8 cellular contexts compared by ENCODE assay signal in the genomic region with DNA sequence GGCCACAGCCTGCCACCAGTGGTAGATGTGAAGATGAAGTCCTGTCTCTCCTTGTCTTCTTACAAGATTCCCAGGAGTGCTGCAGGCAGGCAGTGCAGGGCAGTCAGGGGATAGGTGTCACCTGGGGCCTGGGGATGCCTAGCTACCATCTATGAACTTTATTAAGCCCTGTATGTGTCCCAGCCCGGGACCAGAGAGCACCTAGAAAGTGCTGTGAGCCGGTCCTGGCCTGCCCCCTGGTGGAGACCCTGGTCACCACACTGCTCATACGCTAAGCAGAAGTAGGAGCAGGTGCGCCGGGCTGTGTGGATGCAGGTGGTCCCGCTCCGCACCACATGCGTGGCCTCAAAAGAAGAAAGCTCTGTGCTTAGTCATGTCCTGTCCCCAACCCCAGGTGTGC.
DNase-seq lines count a peak whose midpoint lies in the region; ATAC-seq and TF ChIP-seq lines count a peak whose summit lies in the region.
"Not testable (repeated sequence)": the region's sequence is repeated elsewhere in the genome, so short reads cannot be mapped to it uniquely, and the experiment has no call there.

No MANE protein-coding gene starts in this region.

- H3F3A ChIP-seq in PC-3 (ENCODE audit: low read length, unreplicated experiment), result not testable (repeated sequence)

- DNase-seq in G401 (ENCODE audit: low spot score) (peak; percentile 16), PC-3 (peak; percentile 47), hepatocyte (ENCODE audit: low spot score) (peak; percentile 33), posterior cingulate gyrus (peak in 6 of 10 donors; percentile 20 to 75 (median 29))
- DNase-seq in Jurkat, Clone E6-1 (ENCODE audit: low read depth, low spot score), result peak; percentile 15
- DNase-seq in activated T-cell treated with anti-CD3 and anti-CD28 coated beads, Interleukin-2, amount 50 U/mL, for 1 hour, result peak; percentile 29
- DNase-seq in chondrocyte (ENCODE audit: low spot score), result not testable (repeated sequence)
- DNase-seq in stimulated activated CD8-positive, alpha-beta memory T cell treated with anti-CD3 and anti-CD28 coated beads, Interleukin-7, amount 100 ng/mL, for 24 hours (ENCODE audit: low read depth), result peak; percentile 9

- not testable (repeated sequence) for BruUV-seq in PC-3 (replicated peaks; lab: Mats Ljungman, UMichigan)

- H3K4me3 Mint-ChIP-seq in chondrocyte (ENCODE audit: unreplicated experiment), result not testable (repeated sequence)

- not testable (repeated sequence) for H4K20me1 ChIP-seq in PC-3 (ENCODE audit: low read length); hepatocyte (ENCODE audit: insufficient read depth, poor library complexity, severe bottlenecking)

- CTCF ChIA-PET in PC-3 (lab: Charles Lee), result not testable (repeated sequence)

- not testable (repeated sequence) for H3K9me2 ChIP-seq in PC-3 (replicated peaks; ENCODE audit: low read length); hepatocyte (replicated peaks; ENCODE audit: insufficient read depth)

- not testable (repeated sequence) for H3K27me3 ChIP-seq in PC-3 (ENCODE audit: low read length); hepatocyte

- H3K27ac Mint-ChIP-seq in chondrocyte (ENCODE audit: unreplicated experiment), result not testable (repeated sequence)

- H3K9ac ChIP-seq in PC-3 (ENCODE audit: low read length), result not testable (repeated sequence)

- in situ Hi-C loops in G401 (cut with HindIII; ENCODE audit: low sequenced_read_pairs), result not testable (repeated sequence)

- H3K9me3 Mint-ChIP-seq in chondrocyte (ENCODE audit: low read depth), result not testable (repeated sequence)

- not testable (repeated sequence) for H3K36me3 Mint-ChIP-seq in chondrocyte (ENCODE audit: low read depth)

- TF ChIP-seq CTCF in PC-3 (conservative IDR thresholded peaks at IDR 0.05; ENCODE audit: low read depth, low read length), result peak; percentile 43
- peak; percentile 69 for TF ChIP-seq CTCF in chondrocyte (IDR thresholded peaks at IDR 0.05)
- TF ChIP-seq CTCF in hepatocyte (IDR thresholded peaks at IDR 0.05; ENCODE audit: poor library complexity), result peak; percentile 41

- H3K4me1 ChIP-seq in PC-3 (ENCODE audit: insufficient read depth, low read length); hepatocyte (ENCODE audit: insufficient read depth): not testable (repeated sequence)

- intact Hi-C loops in PC-3 (cut with micrococcal nuclease); posterior cingulate gyrus (cut with DNase I): not testable (repeated sequence)

- ATAC-seq in PC-3, result not testable (repeated sequence)

- H2AFZ ChIP-seq in PC-3 (ENCODE audit: low read length); hepatocyte: not testable (repeated sequence)

- whole genome bisulfite sequencing in hepatocyte (ENCODE audit: low lambda C conversion rate, missing lambda C conversion rate), result 0% methylated on average over 3 of the region's 8 CpGs

- not testable (repeated sequence) for H3K4me1 Mint-ChIP-seq in chondrocyte (ENCODE audit: low read depth)

- H3K27me3 Mint-ChIP-seq in chondrocyte (ENCODE audit: low read depth), result not testable (repeated sequence)

- H3K9me3 ChIP-seq in PC-3 (ENCODE audit: low read length); hepatocyte (ENCODE audit: low read depth): not testable (repeated sequence)

- not testable (repeated sequence) for H3K4me3 ChIP-seq in Jurkat, Clone E6-1 (ENCODE audit: low read length); PC-3 (ENCODE audit: low read length); hepatocyte

- not testable (repeated sequence) for H3K36me3 ChIP-seq in PC-3 (ENCODE audit: low read depth, low read length); hepatocyte (replicated peaks; ENCODE audit: insufficient read depth, low read depth)

- H3K79me2 ChIP-seq in PC-3 (ENCODE audit: low read length); hepatocyte: not testable (repeated sequence)

- POLR2A ChIA-PET in PC-3 (lab: Charles Lee; ENCODE audit: unreplicated experiment), result not testable (repeated sequence)

- not testable (repeated sequence) for H3K27ac ChIP-seq in PC-3 (ENCODE audit: low read length); hepatocyte

- not testable (repeated sequence) for H3K4me2 ChIP-seq in PC-3 (ENCODE audit: low read length); hepatocyte
